13 cellular contexts compared by ENCODE assay signal in genomic region chr1:193367863-193368262, GRCh38.
DNase-seq lines count a peak whose midpoint lies in the region; ATAC-seq and TF ChIP-seq lines count a peak whose summit lies in the region.
"Had no signal": no experiment of that assay in that cellular context is flagged by ENCODE, and none has a peak within 500 bp of the region (broad histone marks: within the 10 kb centered on the region; RNA-seq: fewer than 3 reads in every experiment).

No MANE protein-coding gene starts in this region.

- H3K4me1 Mint-ChIP-seq in CD8-positive, alpha-beta T cell (ENCODE audit: low read depth): peaks cover 11% of the 10 kb centered on the region
- H3K4me1 Mint-ChIP-seq in activated naive CD8-positive, alpha-beta T cell treated with anti-CD3 and anti-CD28 coated beads for 36 hours: peaks cover 6% of the 10 kb centered on the region

- intact Hi-C loops in CD8-positive, alpha-beta T cell (cut with DNase I, micrococcal nuclease): no loop called here
- intact Hi-C loops in A673 (cut with micrococcal nuclease; ENCODE audit: unreplicated experiment): no loop called here

- no peak for ATAC-seq in CD8-positive, alpha-beta T cell
- ATAC-seq in GM19043 (IDR thresholded peaks at IDR 0.05; ENCODE audit: low read depth, unreplicated experiment): peak; percentile 13
- peak; percentile 30 for ATAC-seq in HG02885 (IDR thresholded peaks at IDR 0.05; ENCODE audit: poor library complexity, unreplicated experiment)
- no peak for ATAC-seq in activated CD4-positive, CD25-positive, alpha-beta regulatory T cell treated with anti-CD3 and anti-CD28 coated beads, Interleukin-2, amount 50 U/mL, for 24 hours

- H3K27ac ChIP-seq in CD8-positive, alpha-beta T cell (ENCODE audit: low read depth, low read length): no peak overlapping the region
- no peak overlapping the region for H3K27ac ChIP-seq in A673 (ENCODE audit: low read depth, low read length, poor library complexity, severe bottlenecking)
- H3K27ac ChIP-seq: cardiac muscle cell, HL-60, sigmoid colon had no signal

- no peaks in the 10 kb centered on the region for H3K27me3 ChIP-seq in CD8-positive, alpha-beta T cell (ENCODE audit: insufficient read depth, low read length)
- H3K27me3 ChIP-seq in A673 (replicated peaks; ENCODE audit: insufficient read depth, low read depth, low read length, poor library complexity): no peaks in the 10 kb centered on the region
- H3K27me3 ChIP-seq: cardiac muscle cell, sigmoid colon had no signal

- H3K4me3 ChIP-seq in CD8-positive, alpha-beta T cell (ENCODE audit: low read depth, low read length): peak overlapping the region; percentile 9
- no peak overlapping the region for H3K4me3 ChIP-seq in A673 (ENCODE audit: low read depth, low read length, poor library complexity, severe bottlenecking)
- H3K4me3 ChIP-seq: cardiac muscle cell, sigmoid colon had no signal

- no peak for TF ChIP-seq CTCF in CD8-positive, alpha-beta T cell (IDR thresholded peaks at IDR 0.05)
- TF ChIP-seq CTCF in A673 (conservative IDR thresholded peaks at IDR 0.05; ENCODE audit: low read depth, low read length): no peak

- H3K36me3 ChIP-seq in CD8-positive, alpha-beta T cell (ENCODE audit: insufficient read depth, low read length): no peaks in the 10 kb centered on the region
- no peaks in the 10 kb centered on the region for H3K36me3 ChIP-seq in A673 (ENCODE audit: insufficient read depth, low read length, poor library complexity, severe bottlenecking)
- H3K36me3 ChIP-seq: cardiac muscle cell, sigmoid colon had no signal

- H3K4me3 Mint-ChIP-seq in CD8-positive, alpha-beta T cell: peak overlapping the region; percentile 66
- H3K4me3 Mint-ChIP-seq in activated naive CD8-positive, alpha-beta T cell treated with anti-CD3 and anti-CD28 coated beads for 36 hours: no peak overlapping the region

- no peaks in the 10 kb centered on the region for H3K9me3 ChIP-seq in CD8-positive, alpha-beta T cell (ENCODE audit: low read length)
- no peaks in the 10 kb centered on the region for H3K9me3 ChIP-seq in A673 (ENCODE audit: low read depth, low read length, poor library complexity, severe bottlenecking)
- H3K9me3 ChIP-seq: sigmoid colon had no signal

- no peaks in the 10 kb centered on the region for H3K9me3 Mint-ChIP-seq in CD8-positive, alpha-beta T cell
- no peaks in the 10 kb centered on the region for H3K9me3 Mint-ChIP-seq in activated naive CD8-positive, alpha-beta T cell treated with anti-CD3 and anti-CD28 coated beads for 36 hours

- POLR2A ChIA-PET in CD8-positive, alpha-beta T cell (lab: Charles Lee): no interaction called here
- POLR2A ChIA-PET in A673 (lab: Charles Lee; ENCODE audit: low non-redundant PET): no interaction called here

- H3K36me3 Mint-ChIP-seq in CD8-positive, alpha-beta T cell: no peaks in the 10 kb centered on the region
- H3K36me3 Mint-ChIP-seq in activated naive CD8-positive, alpha-beta T cell treated with anti-CD3 and anti-CD28 coated beads for 36 hours: no peaks in the 10 kb centered on the region

- no TSS peak for BruUV-seq in A673 (replicated peaks; lab: Mats Ljungman, UMichigan)

- H3K27me3 Mint-ChIP-seq in CD8-positive, alpha-beta T cell (ENCODE audit: low read depth): no peaks in the 10 kb centered on the region
- no peaks in the 10 kb centered on the region for H3K27me3 Mint-ChIP-seq in activated naive CD8-positive, alpha-beta T cell treated with anti-CD3 and anti-CD28 coated beads for 36 hours

- CTCF ChIA-PET in CD8-positive, alpha-beta T cell (lab: Charles Lee): no interaction called here
- CTCF ChIA-PET in A673 (lab: Charles Lee): no interaction called here

- DNase-seq in CD8-positive, alpha-beta T cell: no peak
- no peak for DNase-seq in activated naive CD8-positive, alpha-beta T cell treated with anti-CD3 and anti-CD28 coated beads for 36 hours
- DNase-seq in A673 (ENCODE audit: low spot score) (no peak), Kasumi-1 (lab: John Stamatoyannopoulos, UW) (no peak), EL (no peak)
- DNase-seq: activated CD4-positive, alpha-beta T cell treated with anti-CD3 and anti-CD28 coated beads, Interleukin-2, amount 50 U/mL, for 48 hours; NCI-H1436 treated with DMSO at 0.1 percent for 48 hours; sigmoid colon had no signal

- H3K27ac Mint-ChIP-seq in CD8-positive, alpha-beta T cell: peak overlapping the region; percentile 82
- peak overlapping the region; percentile 59 for H3K27ac Mint-ChIP-seq in activated naive CD8-positive, alpha-beta T cell treated with anti-CD3 and anti-CD28 coated beads for 36 hours

- no peaks in the 10 kb centered on the region for H3K4me1 ChIP-seq in CD8-positive, alpha-beta T cell (ENCODE audit: insufficient read depth, low read length)
- no peaks in the 10 kb centered on the region for H3K4me1 ChIP-seq in A673 (ENCODE audit: insufficient read depth, low read length, poor library complexity, severe bottlenecking)
- H3K4me1 ChIP-seq: sigmoid colon had no signal

Comparison
In these comparisons a context has a peak if more than half of its experiments do, and no peak if none do; other contexts are left out.
1. ATAC-seq: peak in GM19043 (single experiment) and HG02885 (single experiment); none in CD8-positive, alpha-beta T cell (single experiment) and activated CD4-positive, CD25-positive, alpha-beta regulatory T cell treated with anti-CD3 and anti-CD28 coated beads, Interleukin-2, amount 50 U/mL, for 24 hours (0 of 2).